In genomic region chr14:89241265-89241664, GRCh38 we compare ENCODE assay signal across 24 cellular contexts.
A peak's percentile ranks its signal among the peaks of the same experiment; 100 is the strongest.
DNase-seq lines count a peak whose midpoint lies in the region; ATAC-seq and TF ChIP-seq lines count a peak whose summit lies in the region.
"Had no signal": no experiment of that assay in that cellular context is flagged by ENCODE, and none has a peak within 500 bp of the region (broad histone marks: within the 10 kb centered on the region; RNA-seq: fewer than 3 reads in every experiment).

No MANE protein-coding gene starts in this region.

- H3K4me3 Mint-ChIP-seq in activated CD4-positive, alpha-beta T cell treated with anti-CD3 and anti-CD28 coated beads, Interleukin-2, amount 10 ng/mL, durations not matched to agents 24 days and 14 days: no peak overlapping the region
- H3K4me3 Mint-ChIP-seq in WTC11: no peak overlapping the region
- H3K4me3 Mint-ChIP-seq in endothelial cell (ENCODE audit: unreplicated experiment): no peak overlapping the region
- H3K4me3 Mint-ChIP-seq in stimulated activated memory B cell treated with anti-CD40 and anti-IgM and Interleukin-4, amounts not matched to agents 10 μg/mL and 1 μg/mL and 100 μg/mL, for 72 hours: no peak overlapping the region
- H3K4me3 Mint-ChIP-seq: activated CD4-positive, alpha-beta memory T cell treated with anti-CD3 and anti-CD28 coated beads, Interleukin-2, amount 10 ng/mL, durations not matched to agents 7 days and 5 days; endodermal cell; stimulated activated naive CD8-positive, alpha-beta T cell treated with anti-CD3 and anti-CD28 coated beads, Interleukin-15, amount 100 ng/mL, for 72 hours had no signal

- H3K4me2 ChIP-seq in hepatocyte: no peak overlapping the region

- H3K9me2 ChIP-seq in hepatocyte (replicated peaks; ENCODE audit: insufficient read depth): no peaks in the 10 kb centered on the region

- no peak for DNase-seq in activated CD4-positive, alpha-beta T cell treated with anti-CD3 and anti-CD28 coated beads, Interleukin-2, amount 10 ng/mL, durations not matched to agents 24 days and 14 days
- DNase-seq in activated CD4-positive, alpha-beta T cell treated with anti-CD3 and anti-CD28 coated beads for 1 hour: no peak
- no peak for DNase-seq in WTC11 (ENCODE audit: low spot score)
- DNase-seq in endothelial cell (ENCODE audit: low spot score): no peak
- no peak for DNase-seq in hepatocyte (ENCODE audit: low spot score)
- no peak for DNase-seq in NCI-H1417 treated with DMSO at 0.1 percent for 48 hours (lab: John Stamatoyannopoulos, UW)
- DNase-seq: activated CD4-positive, alpha-beta memory T cell treated with anti-CD3 and anti-CD28 coated beads, Interleukin-2, amount 10 ng/mL, durations not matched to agents 7 days and 5 days; activated gamma-delta T cell; amygdala; cortex of kidney; endodermal cell; foreskin melanocyte; H7; left colon; mammary epithelial cell; NCI-H2081; NCI-H226; stimulated activated naive CD8-positive, alpha-beta T cell treated with anti-CD3 and anti-CD28 coated beads, Interleukin-15, amount 100 ng/mL, for 72 hours; SW 1271 had no signal

- H3K4me1 ChIP-seq in hepatocyte (ENCODE audit: insufficient read depth): no peaks in the 10 kb centered on the region

- no peak overlapping the region for H2AFZ ChIP-seq in hepatocyte

- intact Hi-C loops in activated CD4-positive, alpha-beta T cell treated with anti-CD3 and anti-CD28 coated beads, Interleukin-2, amount 10 ng/mL, durations not matched to agents 24 days and 14 days (cut with micrococcal nuclease): no loop called here

- no peaks in the 10 kb centered on the region for H3K9me3 Mint-ChIP-seq in activated CD4-positive, alpha-beta T cell treated with anti-CD3 and anti-CD28 coated beads, Interleukin-2, amount 10 ng/mL, durations not matched to agents 24 days and 14 days
- H3K9me3 Mint-ChIP-seq in WTC11: peaks cover 9% of the 10 kb centered on the region
- no peaks in the 10 kb centered on the region for H3K9me3 Mint-ChIP-seq in endothelial cell (ENCODE audit: unreplicated experiment)
- H3K9me3 Mint-ChIP-seq in stimulated activated memory B cell treated with anti-CD40 and anti-IgM and Interleukin-4, amounts not matched to agents 10 μg/mL and 1 μg/mL and 100 μg/mL, for 72 hours: no peaks in the 10 kb centered on the region
- H3K9me3 Mint-ChIP-seq: activated CD4-positive, alpha-beta memory T cell treated with anti-CD3 and anti-CD28 coated beads, Interleukin-2, amount 10 ng/mL, durations not matched to agents 7 days and 5 days had no signal

- no peaks in the 10 kb centered on the region for H3K36me3 ChIP-seq in hepatocyte (replicated peaks; ENCODE audit: insufficient read depth, low read depth)
- H3K36me3 ChIP-seq: esophagus muscularis mucosa, tibial nerve had no signal

- H3K27ac ChIP-seq in hepatocyte: no peak overlapping the region
- H3K27ac ChIP-seq: esophagus muscularis mucosa, tibial nerve had no signal

- WGBS in hepatocyte (ENCODE audit: low lambda C conversion rate, missing lambda C conversion rate): 93% methylated on average over 3 of the region's 3 CpGs

- H3K4me1 Mint-ChIP-seq in activated CD4-positive, alpha-beta T cell treated with anti-CD3 and anti-CD28 coated beads, Interleukin-2, amount 10 ng/mL, durations not matched to agents 24 days and 14 days: peaks cover 22% of the 10 kb centered on the region
- peaks cover 89% of the 10 kb centered on the region for H3K4me1 Mint-ChIP-seq in WTC11
- peaks cover 37% of the 10 kb centered on the region for H3K4me1 Mint-ChIP-seq in endothelial cell (ENCODE audit: unreplicated experiment)
- peaks cover 65% of the 10 kb centered on the region for H3K4me1 Mint-ChIP-seq in stimulated activated memory B cell treated with anti-CD40 and anti-IgM and Interleukin-4, amounts not matched to agents 10 μg/mL and 1 μg/mL and 100 μg/mL, for 72 hours

- TF ChIP-seq CTCF in WTC11 (IDR thresholded peaks at IDR 0.05): no peak
- no peak for TF ChIP-seq CTCF in endothelial cell (IDR thresholded peaks at IDR 0.05; ENCODE audit: unreplicated experiment)
- TF ChIP-seq CTCF in hepatocyte (IDR thresholded peaks at IDR 0.05; ENCODE audit: poor library complexity): no peak

- no peaks in the 10 kb centered on the region for H3K9me3 ChIP-seq in hepatocyte (ENCODE audit: low read depth)
- H3K9me3 ChIP-seq: esophagus muscularis mucosa, tibial nerve had no signal

- peaks cover 8% of the 10 kb centered on the region for H3K36me3 Mint-ChIP-seq in activated CD4-positive, alpha-beta T cell treated with anti-CD3 and anti-CD28 coated beads, Interleukin-2, amount 10 ng/mL, durations not matched to agents 24 days and 14 days (ENCODE audit: low read depth)
- H3K36me3 Mint-ChIP-seq in WTC11: peaks cover 19% of the 10 kb centered on the region
- H3K36me3 Mint-ChIP-seq in endothelial cell (ENCODE audit: low read depth, unreplicated experiment): no peaks in the 10 kb centered on the region
- peaks cover 37% of the 10 kb centered on the region for H3K36me3 Mint-ChIP-seq in stimulated activated memory B cell treated with anti-CD40 and anti-IgM and Interleukin-4, amounts not matched to agents 10 μg/mL and 1 μg/mL and 100 μg/mL, for 72 hours

- H3K27me3 ChIP-seq in hepatocyte: no peaks in the 10 kb centered on the region
- H3K27me3 ChIP-seq: esophagus muscularis mucosa, tibial nerve had no signal

- H4K20me1 ChIP-seq in hepatocyte (ENCODE audit: insufficient read depth, poor library complexity, severe bottlenecking): no peaks in the 10 kb centered on the region

- no peak overlapping the region for H3K4me3 ChIP-seq in hepatocyte
- H3K4me3 ChIP-seq: esophagus muscularis mucosa, tibial nerve had no signal

- H3K79me2 ChIP-seq in hepatocyte: peaks cover 47% of the 10 kb centered on the region

- ATAC-seq in WTC11: no peak
- no peak for ATAC-seq in stimulated activated memory B cell treated with anti-CD40 and anti-IgM and Interleukin-4, amounts not matched to agents 10 μg/mL and 1 μg/mL and 100 μg/mL, for 72 hours
- no peak for ATAC-seq in GM19463 (IDR thresholded peaks at IDR 0.05; ENCODE audit: unreplicated experiment)
- ATAC-seq: activated CD4-positive, CD25-positive, alpha-beta regulatory T cell treated with anti-CD3 and anti-CD28 coated beads, Interleukin-2, amount 50 U/mL, for 24 hours; left colon; stimulated activated naive CD8-positive, alpha-beta T cell treated with anti-CD3 and anti-CD28 coated beads, Interleukin-15, amount 100 ng/mL, for 72 hours had no signal

- no peaks in the 10 kb centered on the region for H3K27me3 Mint-ChIP-seq in activated CD4-positive, alpha-beta T cell treated with anti-CD3 and anti-CD28 coated beads, Interleukin-2, amount 10 ng/mL, durations not matched to agents 24 days and 14 days
- H3K27me3 Mint-ChIP-seq in WTC11 (ENCODE audit: low read depth) (no peaks in the 10 kb centered on the region), endothelial cell (ENCODE audit: unreplicated experiment) (no peaks in the 10 kb centered on the region)
- H3K27me3 Mint-ChIP-seq in stimulated activated memory B cell treated with anti-CD40 and anti-IgM and Interleukin-4, amounts not matched to agents 10 μg/mL and 1 μg/mL and 100 μg/mL, for 72 hours: no peaks in the 10 kb centered on the region
- H3K27me3 Mint-ChIP-seq: activated CD4-positive, alpha-beta memory T cell treated with anti-CD3 and anti-CD28 coated beads, Interleukin-2, amount 10 ng/mL, durations not matched to agents 7 days and 5 days; stimulated activated naive CD8-positive, alpha-beta T cell treated with anti-CD3 and anti-CD28 coated beads, Interleukin-15, amount 100 ng/mL, for 72 hours had no signal

- CTCF ChIA-PET in WTC11 (lab: Charles Lee): no interaction called here

- POLR2A ChIA-PET in WTC11 (lab: Charles Lee): no interaction called here

- peak overlapping the region; percentile 25 for H3K27ac Mint-ChIP-seq in activated CD4-positive, alpha-beta T cell treated with anti-CD3 and anti-CD28 coated beads, Interleukin-2, amount 10 ng/mL, durations not matched to agents 24 days and 14 days
- H3K27ac Mint-ChIP-seq in WTC11 (peak overlapping the region; percentile 36), endothelial cell (ENCODE audit: unreplicated experiment) (peak overlapping the region; percentile 76)
- H3K27ac Mint-ChIP-seq in stimulated activated memory B cell treated with anti-CD40 and anti-IgM and Interleukin-4, amounts not matched to agents 10 μg/mL and 1 μg/mL and 100 μg/mL, for 72 hours: peak overlapping the region; percentile 40
- H3K27ac Mint-ChIP-seq: activated CD4-positive, alpha-beta memory T cell treated with anti-CD3 and anti-CD28 coated beads, Interleukin-2, amount 10 ng/mL, durations not matched to agents 7 days and 5 days; endodermal cell had no signal

TF ChIP-seq in WTC11, 78 proteins besides CTCF, POLR2A, EP300 and RAD21 (continues in another document):
- TF ChIP-seq ZNF425 (CRISPR knock-in tag; conservative IDR thresholded peaks at IDR 0.05) (no peak), ZNF263 (CRISPR knock-in tag; IDR thresholded peaks at IDR 0.05; ENCODE audit: low read depth) (no peak), NFYB (CRISPR knock-in tag; conservative IDR thresholded peaks at IDR 0.05; ENCODE audit: low read depth) (no peak), JAZF1 (CRISPR knock-in tag; IDR thresholded peaks at IDR 0.05) (no peak), MAX (CRISPR knock-in tag; IDR thresholded peaks at IDR 0.05) (no peak)

Comparison
In these comparisons a context has a peak if more than half of its experiments do, and no peak if none do; other contexts are left out.
1. H3K27ac Mint-ChIP-seq: peak in every context shown above with its lines; median percentile 76 in endothelial cell; 40 in stimulated activated memory B cell treated with anti-CD40 and anti-IgM and Interleukin-4, amounts not matched to agents 10 μg/mL and 1 μg/mL and 100 μg/mL, for 72 hours; 36 in WTC11; 25 in activated CD4-positive, alpha-beta T cell treated with anti-CD3 and anti-CD28 coated beads, Interleukin-2, amount 10 ng/mL, durations not matched to agents 24 days and 14 days.